ENCODE assay signal across 26 cellular contexts in the genomic region with DNA sequence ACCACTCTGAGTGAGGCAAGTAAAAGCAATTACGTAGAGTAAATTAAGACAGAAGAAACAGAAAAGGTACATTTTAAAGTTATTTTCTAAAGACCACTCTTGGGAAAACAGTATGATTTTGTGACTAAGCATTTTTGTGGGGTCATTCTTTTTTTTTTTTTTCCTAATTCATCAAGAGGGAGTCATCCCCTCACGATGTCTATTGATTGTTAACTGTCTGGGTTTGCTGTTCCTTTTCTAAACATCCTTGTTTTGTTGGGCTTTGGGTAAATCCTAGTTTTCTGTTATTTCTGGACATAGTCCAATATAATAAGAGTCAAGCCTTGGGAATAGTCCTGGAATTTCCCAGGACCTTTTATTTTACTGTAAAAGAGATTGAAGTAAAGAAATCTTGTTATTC.
DNase-seq lines count a peak whose midpoint lies in the region; ATAC-seq, FAIRE-seq and TF ChIP-seq lines count a peak whose summit lies in the region.
"Had no signal": no experiment of that assay in that cellular context is flagged by ENCODE, and none has a peak within 500 bp of the region (broad histone marks: within the 10 kb centered on the region; RNA-seq: fewer than 3 reads in every experiment).

No MANE protein-coding gene starts in this region.

- no TSS peak for BruUV-seq in K562 (replicated peaks; lab: Mats Ljungman, UMichigan)

- no peak for TF ChIP-seq EP300 in K562 (IDR thresholded peaks at IDR 0.05; ENCODE audit: low read length)

- TF ChIP-seq RAD21 in K562 (CRISPR knock-in tag; conservative IDR thresholded peaks at IDR 0.05 in 1 of 2, IDR thresholded peaks at IDR 0.05 in 1 of 2), result no peak

- peaks cover 22% of the 10 kb centered on the region for H3F3A ChIP-seq in smooth muscle cell (ENCODE audit: low read depth)

- no peak overlapping the region for H3K27ac ChIP-seq in K562 (ENCODE audit: extremely low read depth, low read depth, low read length)
- peak overlapping the region; percentile 96 for H3K27ac ChIP-seq in smooth muscle cell (ENCODE audit: low read depth)
- H3K27ac ChIP-seq: prostate gland, RWPE1 had no signal

- CTCF ChIA-PET in K562 (lab: Yijun Ruan, JAX; ENCODE audit: low intra/inter-chr PET ratio), result no interaction called here

- WGBS in K562 (ENCODE audit: insufficient coverage, low coverage, missing lambda C conversion rate), result 30% methylated on average over 2 of the region's 2 CpGs
- 25% methylated on average over 2 of the region's 2 CpGs for WGBS in smooth muscle cell (ENCODE audit: low lambda C conversion rate)

- no peaks in the 10 kb centered on the region for H3K9me1 ChIP-seq in K562 (ENCODE audit: control insufficient read depth, insufficient read depth, low read length)

- no peak for TF ChIP-seq POLR2A in K562 (conservative IDR thresholded peaks at IDR 0.05)

- H3K4me2 ChIP-seq in K562 (ENCODE audit: insufficient read depth, low read length) (no peak overlapping the region), smooth muscle cell (peak overlapping the region; percentile 54)

- no peak for FAIRE-seq in K562 (lab: Jason Lieb, UNC)
- FAIRE-seq: H54, kidney had no signal

- DNase-seq in HCEC 1CT, result peak; percentile 31
- DNase-seq in K562 (ENCODE audit: extremely low read depth in 1 of 4, low spot score in 3 of 4), result no peak
- DNase-seq in kidney glomerular epithelial cell (lab: John Stamatoyannopoulos, UW), result peak; percentile 64
- no peak for DNase-seq in smooth muscle cell (lab: John Stamatoyannopoulos, UW; ENCODE audit: unreplicated experiment)
- DNase-seq in DMS 273 (lab: John Stamatoyannopoulos, UW; ENCODE audit: unreplicated experiment), result no peak
- DNase-seq in MG63, result no peak
- no peak for DNase-seq in AG20443 (ENCODE audit: low spot score)
- no peak for DNase-seq in NCI-H510A (lab: John Stamatoyannopoulos, UW)
- DNase-seq: activated CD4-positive, CD25-positive, alpha-beta regulatory T cell treated with anti-CD3 and anti-CD28 coated beads, Interleukin-2, amount 50 U/mL, for 72 hours; activated effector memory CD4-positive, alpha-beta T cell treated with Interleukin-2 at 50 U/mL for 16 hours; activated naive CD8-positive, alpha-beta T cell treated with anti-CD3 and anti-CD28 coated beads for 36 hours; aorta; CD4-positive, alpha-beta T cell; foreskin fibroblast; head of caudate nucleus; kidney; mesendoderm; NCI-H1105 treated with DMSO at 0.1 percent for 48 hours; NCI-H2029 treated with DMSO at 0.1 percent for 48 hours; NCI-H82; stimulated activated naive CD8-positive, alpha-beta T cell treated with anti-CD3 and anti-CD28 coated beads, Interleukin-15, Interleukin-2, amounts not matched to agents 100 U/mL and 50 U/mL, for 24 hours; T-helper 2 cell had no signal

- in situ Hi-C loops in K562 (cut with MboI), result no loop called here

- peaks cover under 1 to 8% of the 10 kb centered on the region in 2 experiments; a peak in 2 of 5 replicates for H3K27me3 ChIP-seq in K562 (ENCODE audit: control insufficient read depth in 2 of 2, insufficient read depth in 2 of 2, low read length in 2 of 2)
- H3K27me3 ChIP-seq in smooth muscle cell (ENCODE audit: low read depth), result no peaks in the 10 kb centered on the region
- H3K27me3 ChIP-seq in MG63, result no peaks in the 10 kb centered on the region

- H3K9me3 ChIP-seq in K562 (replicated peaks; ENCODE audit: control insufficient read depth, insufficient read depth, low read depth, low read length), result no peaks in the 10 kb centered on the region
- H3K9me3 ChIP-seq in smooth muscle cell (replicated peaks; ENCODE audit: low read depth), result no peaks in the 10 kb centered on the region
- peaks cover 7% of the 10 kb centered on the region; the same call in 1 of the 2 replicates for H3K9me3 ChIP-seq in MG63
- H3K9me3 ChIP-seq: prostate gland had no signal

- no peak overlapping the region for H3K4me3 ChIP-seq in K562
- H3K4me3 ChIP-seq in smooth muscle cell, result no peak overlapping the region
- H3K4me3 ChIP-seq in MG63, result no peak overlapping the region
- H3K4me3 ChIP-seq: prostate gland had no signal

- TF ChIP-seq CTCF in K562 (IDR thresholded peaks at IDR 0.05 in 2 of 3, conservative IDR thresholded peaks at IDR 0.05 in 1 of 3; ENCODE audit: insufficient read depth in 2 of 3, low read depth in 1 of 3, low read length in 3 of 3), result no peak
- TF ChIP-seq CTCF in smooth muscle cell (IDR thresholded peaks at IDR 0.05; ENCODE audit: borderline replicate concordance, insufficient read depth, poor library complexity, severe bottlenecking), result no peak

- H3K4me1 ChIP-seq in K562 (replicated peaks in 1 of 2; ENCODE audit: control insufficient read depth in 2 of 2, insufficient read depth in 2 of 2, low read length in 2 of 2), result no peaks in the 10 kb centered on the region; a peak in 2 of 5 replicates
- H3K4me1 ChIP-seq in smooth muscle cell (ENCODE audit: low read depth), result peaks cover 22% of the 10 kb centered on the region
- H3K4me1 ChIP-seq: prostate gland had no signal

- H4K20me1 ChIP-seq in K562 (replicated peaks; ENCODE audit: control insufficient read depth, insufficient read depth, low read length) (no peaks in the 10 kb centered on the region), smooth muscle cell (ENCODE audit: low read depth) (no peaks in the 10 kb centered on the region)

- no peak overlapping the region for H3K9ac ChIP-seq in K562 (ENCODE audit: insufficient read depth in 1 of 2, low read depth in 2 of 2, low read length in 2 of 2)
- H3K9ac ChIP-seq in smooth muscle cell (ENCODE audit: low read depth), result peak overlapping the region; percentile 65

- H2AFZ ChIP-seq in K562 (ENCODE audit: low read depth, low read length) (no peak overlapping the region), smooth muscle cell (ENCODE audit: low read depth) (no peak overlapping the region)

- POLR2A ChIA-PET in K562 (lab: Yijun Ruan, JAX), result no interaction called here

- intact Hi-C loops in K562 (cut with micrococcal nuclease), result no loop called here

- H3K36me3 ChIP-seq in K562 (ENCODE audit: control insufficient read depth, insufficient read depth, low read length), result no peaks in the 10 kb centered on the region
- no peaks in the 10 kb centered on the region for H3K36me3 ChIP-seq in smooth muscle cell (ENCODE audit: low read depth)
- no peaks in the 10 kb centered on the region for H3K36me3 ChIP-seq in MG63
- H3K36me3 ChIP-seq: prostate gland had no signal

- H3K79me2 ChIP-seq in K562 (ENCODE audit: control insufficient read depth, insufficient read depth, low read length), result no peaks in the 10 kb centered on the region
- H3K79me2 ChIP-seq in smooth muscle cell (ENCODE audit: low read depth), result no peaks in the 10 kb centered on the region

- ATAC-seq in K562, result no peak
- ATAC-seq: activated CD8-positive, alpha-beta T cell treated with anti-CD3 and anti-CD28 coated beads, Interleukin-2, amount 10 ng/mL, durations not matched to agents 7 days and 5 days; stimulated activated naive CD8-positive, alpha-beta T cell treated with anti-CD3 and anti-CD28 coated beads, Interleukin-15, Interleukin-2, amounts not matched to agents 100 U/mL and 50 U/mL, for 24 hours had no signal

TF ChIP-seq in K562, 482 proteins besides CTCF, POLR2A, EP300 and RAD21:
- no peak for TF ChIP-seq ZNF561 (CRISPR knock-in tag; conservative IDR thresholded peaks at IDR 0.05)
- TF ChIP-seq RBM15 (IDR thresholded peaks at IDR 0.05; ENCODE audit: insufficient read depth, low read length), result no peak
- TF ChIP-seq ZNF316 (IDR thresholded peaks at IDR 0.05), result peak; percentile 51; the same call in 1 of the 2 replicates
- peak; percentile 32; the same call in 1 of the 2 replicates for TF ChIP-seq C11orf30 (IDR thresholded peaks at IDR 0.05; ENCODE audit: low read depth)
- no peak for TF ChIP-seq POLR2AphosphoS2 (IDR thresholded peaks at IDR 0.05; ENCODE audit: low read length)
- peak; percentile 32; the same call in 1 of the 2 replicates for TF ChIP-seq NFE2 (IDR thresholded peaks at IDR 0.05; ENCODE audit: low read depth)
TF ChIP-seq in K562: peak in this region for 3.

Comparison
In these comparisons a context has a peak if more than half of its experiments do, and no peak if none do; other contexts are left out.
1. DNase-seq: peak in HCEC 1CT (single experiment) and kidney glomerular epithelial cell (single experiment); none in K562 (0 of 4), smooth muscle cell (single experiment), DMS 273 (single experiment), MG63 (single experiment), AG20443 (single experiment) and NCI-H510A (single experiment).